In genomic region chr6:356828-357251, GRCh38 we compare ENCODE assay signal across 13 cellular contexts. TPM values are rescaled to one million over a fixed set of nuclear protein-coding genes. Genes with fewer than 3 reads are reported as not detected.
DNase-seq lines count a peak whose midpoint lies in the region; ATAC-seq and TF ChIP-seq lines count a peak whose summit lies in the region.
"Had no signal": no experiment of that assay in that cellular context is flagged by ENCODE, and none has a peak within 500 bp of the region (broad histone marks: within the 10 kb centered on the region; RNA-seq: fewer than 3 reads in every experiment).

No MANE protein-coding gene starts in this region.

- ATAC-seq in CD4-positive, CD25-positive, alpha-beta regulatory T cell (ENCODE audit: low read depth in 2 of 2): peak; percentile 71
- ATAC-seq in GM19023 (IDR thresholded peaks at IDR 0.05; ENCODE audit: unreplicated experiment): peak; percentile 42
- ATAC-seq in HG02678 (IDR thresholded peaks at IDR 0.05; ENCODE audit: unreplicated experiment): peak; percentile 58
- ATAC-seq in GM18873 (IDR thresholded peaks at IDR 0.05; ENCODE audit: low FRiP score, unreplicated experiment): no peak
- no peak for ATAC-seq in GM19452 (IDR thresholded peaks at IDR 0.05; ENCODE audit: unreplicated experiment)

- peaks cover 6 to 28% (median 11%) of the 10 kb centered on the region in 4 donors for H3K4me1 Mint-ChIP-seq in CD4-positive, CD25-positive, alpha-beta regulatory T cell
- peaks cover 15% of the 10 kb centered on the region for H3K4me1 Mint-ChIP-seq in activated naive CD8-positive, alpha-beta T cell treated with anti-CD3 and anti-CD28 coated beads for 36 hours

- in situ Hi-C loops in transverse colon (cut with MboI; ENCODE audit: low pct_ligation_motif_present in 1 of 4, low pct_unique_long_range_greater_than_20kb in 1 of 4, low sequenced_read_pairs in 3 of 4): no loop called here

- no peaks in the 10 kb centered on the region for H3K36me3 ChIP-seq in CD4-positive, CD25-positive, alpha-beta regulatory T cell (ENCODE audit: control insufficient read depth, insufficient read depth, low read length)
- no peaks in the 10 kb centered on the region for H3K36me3 ChIP-seq in transverse colon
- H3K36me3 ChIP-seq: ovary had no signal

- no peak for TF ChIP-seq POLR2A in transverse colon (IDR thresholded peaks at IDR 0.05)

- no peaks in the 10 kb centered on the region for H3K27me3 Mint-ChIP-seq in CD4-positive, CD25-positive, alpha-beta regulatory T cell
- no peaks in the 10 kb centered on the region for H3K27me3 Mint-ChIP-seq in activated naive CD8-positive, alpha-beta T cell treated with anti-CD3 and anti-CD28 coated beads for 36 hours
- H3K27me3 Mint-ChIP-seq: CD4-positive, alpha-beta T cell had no signal

- intact Hi-C loops in transverse colon (cut with DNase I; ENCODE audit: low total_unique reads): no loop called here

- no peaks in the 10 kb centered on the region for H3K27me3 ChIP-seq in CD4-positive, CD25-positive, alpha-beta regulatory T cell (ENCODE audit: control insufficient read depth, insufficient read depth, low read length)
- H3K27me3 ChIP-seq in transverse colon: no peaks in the 10 kb centered on the region
- H3K27me3 ChIP-seq: ovary had no signal

- TF ChIP-seq EP300 in transverse colon (IDR thresholded peaks at IDR 0.05; ENCODE audit: low read depth): no peak

- no peaks in the 10 kb centered on the region for H3K9me3 ChIP-seq in CD4-positive, CD25-positive, alpha-beta regulatory T cell (ENCODE audit: control insufficient read depth in 2 of 2, low read length in 2 of 2)
- no peaks in the 10 kb centered on the region for H3K9me3 ChIP-seq in transverse colon
- H3K9me3 ChIP-seq: ovary had no signal

- no peaks in the 10 kb centered on the region for H3K36me3 Mint-ChIP-seq in CD4-positive, CD25-positive, alpha-beta regulatory T cell
- H3K36me3 Mint-ChIP-seq in activated naive CD8-positive, alpha-beta T cell treated with anti-CD3 and anti-CD28 coated beads for 36 hours: peaks cover 3% of the 10 kb centered on the region

- TF ChIP-seq CTCF in transverse colon (IDR thresholded peaks at IDR 0.05): no peak

- H3K9me3 Mint-ChIP-seq in CD4-positive, CD25-positive, alpha-beta regulatory T cell: peaks cover 0 to 2% (median 0%) of the 10 kb centered on the region in 7 donors
- no peaks in the 10 kb centered on the region for H3K9me3 Mint-ChIP-seq in activated naive CD8-positive, alpha-beta T cell treated with anti-CD3 and anti-CD28 coated beads for 36 hours
- H3K9me3 Mint-ChIP-seq: CD4-positive, alpha-beta T cell had no signal

- H3K4me1 ChIP-seq in CD4-positive, CD25-positive, alpha-beta regulatory T cell (ENCODE audit: control insufficient read depth, insufficient read depth, low read length, poor library complexity, severe bottlenecking): peaks cover 6% of the 10 kb centered on the region
- no peaks in the 10 kb centered on the region for H3K4me1 ChIP-seq in transverse colon

- H3K4me3 Mint-ChIP-seq in CD4-positive, CD25-positive, alpha-beta regulatory T cell: peak overlapping the region in 1 of 4 donors; percentile 2
- H3K4me3 Mint-ChIP-seq in activated naive CD8-positive, alpha-beta T cell treated with anti-CD3 and anti-CD28 coated beads for 36 hours: no peak overlapping the region
- H3K4me3 Mint-ChIP-seq: CD4-positive, alpha-beta T cell; immature natural killer cell had no signal

- H3K27ac Mint-ChIP-seq in CD4-positive, CD25-positive, alpha-beta regulatory T cell: peak overlapping the region; percentile 23 to 81 (median 76)
- peak overlapping the region; percentile 83 for H3K27ac Mint-ChIP-seq in activated naive CD8-positive, alpha-beta T cell treated with anti-CD3 and anti-CD28 coated beads for 36 hours
- H3K27ac Mint-ChIP-seq: CD4-positive, alpha-beta T cell had no signal

- no peak overlapping the region for H3K4me3 ChIP-seq in CD4-positive, CD25-positive, alpha-beta regulatory T cell (ENCODE audit: low read depth, low read length)
- no peak overlapping the region for H3K4me3 ChIP-seq in transverse colon
- H3K4me3 ChIP-seq: ovary had no signal

- DNase-seq in CD4-positive, CD25-positive, alpha-beta regulatory T cell: peak in 1 of 3 donors; percentile 59
- peak; percentile 46 for DNase-seq in activated naive CD8-positive, alpha-beta T cell treated with anti-CD3 and anti-CD28 coated beads for 36 hours
- DNase-seq in transverse colon: no peak
- DNase-seq in NCI-H2171 (lab: John Stamatoyannopoulos, UW): no peak
- DNase-seq: activated gamma-delta T cell; CD4-positive, alpha-beta T cell; immature natural killer cell; T-helper 1 cell had no signal

- whole genome bisulfite sequencing in transverse colon (ENCODE audit: low coverage in 1 of 2), 2 donors: 80 to 100% methylated on average over 4 to 11 of the region's 11 CpGs

- H3K27ac ChIP-seq in CD4-positive, CD25-positive, alpha-beta regulatory T cell (ENCODE audit: insufficient read depth, low read length, poor library complexity, severe bottlenecking): no peak overlapping the region
- H3K27ac ChIP-seq in transverse colon: no peak overlapping the region
- H3K27ac ChIP-seq: ovary had no signal

RNA-seq across cellular contexts. Expression of gene IRF4, which starts 34.7 kb away (rescaled TPM):
- 71.3 TPM for total RNA-seq in CD4-positive, CD25-positive, alpha-beta regulatory T cell
- polyA plus RNA-seq in CD4-positive, CD25-positive, alpha-beta regulatory T cell: 10 to 100 TPM in 3 of 4 donors, 1 to 10 TPM in 1; 9.0 to 14.3 (median 11.2) TPM
- 100 to 1,000 TPM; 432 to 438 TPM for total RNA-seq in activated naive CD8-positive, alpha-beta T cell treated with anti-CD3 and anti-CD28 coated beads for 36 hours
- total RNA-seq in transverse colon: 10 to 100 TPM in 1 of 4 donors, 1 to 10 TPM in 2, under 1 TPM in 1; 0.40 to 18.4 (median 4.3) TPM

Comparison
In these comparisons a context has a peak if more than half of its experiments do, and no peak if none do; other contexts are left out.
1. ATAC-seq: peak in CD4-positive, CD25-positive, alpha-beta regulatory T cell (2 of 2), GM19023 (single experiment) and HG02678 (single experiment); none in GM18873 (single experiment) and GM19452 (single experiment).